In the genomic region with DNA sequence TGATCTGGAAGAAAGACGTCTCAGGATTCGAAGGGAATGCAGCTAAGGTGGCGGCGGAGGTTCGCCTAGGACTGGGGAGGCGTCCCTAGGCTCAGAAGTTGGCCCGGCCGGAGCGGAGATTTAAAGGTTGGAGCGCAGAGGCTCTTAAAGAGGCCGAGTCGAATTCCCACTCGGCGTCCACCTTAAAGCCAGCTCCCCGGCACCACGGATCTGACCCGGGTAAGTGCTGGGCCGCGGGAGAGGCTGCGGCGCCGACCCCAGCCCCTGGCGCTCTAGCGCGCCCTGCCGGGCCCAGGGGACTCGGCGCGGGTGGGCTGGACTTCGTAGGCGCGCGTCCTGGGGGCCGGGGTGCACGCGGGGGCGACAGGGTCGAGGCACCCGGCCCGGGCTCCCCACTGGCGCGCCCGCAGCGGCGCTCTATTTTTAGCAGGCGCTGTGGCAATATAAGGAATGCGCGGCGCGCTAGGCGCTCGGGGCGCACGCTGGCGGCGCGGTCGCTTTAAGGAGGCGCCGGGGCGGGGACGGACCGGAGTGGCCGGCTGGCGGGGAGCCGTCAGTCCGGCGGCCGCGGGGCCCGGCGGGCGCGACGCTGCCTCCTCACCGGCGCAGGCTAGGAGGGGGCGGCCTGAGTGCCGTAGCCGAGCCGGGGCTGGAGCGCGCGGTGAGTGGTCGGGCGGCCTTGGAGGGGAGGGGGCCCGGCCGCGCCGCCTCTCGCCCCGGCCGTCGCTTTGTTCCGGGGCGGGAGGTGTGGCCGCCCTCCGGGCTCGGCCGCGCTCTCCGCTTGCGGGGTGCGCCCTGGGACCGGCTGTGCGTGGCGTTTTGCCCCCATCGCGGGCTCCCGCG, we compare ENCODE assay signal across 1 cellular context.
TF ChIP-seq lines count a peak whose summit lies in the region.

A gene (plus strand): TSS at position 473 of the 843 bp plus-strand sequence. CDS start 24,305 bp downstream, outside the sequence.

TF ChIP-seq in HepG2, 621 proteins besides CTCF, POLR2A, EP300 and RAD21 (continued from another document and continues in another):
- TF ChIP-seq, protein P1, sequence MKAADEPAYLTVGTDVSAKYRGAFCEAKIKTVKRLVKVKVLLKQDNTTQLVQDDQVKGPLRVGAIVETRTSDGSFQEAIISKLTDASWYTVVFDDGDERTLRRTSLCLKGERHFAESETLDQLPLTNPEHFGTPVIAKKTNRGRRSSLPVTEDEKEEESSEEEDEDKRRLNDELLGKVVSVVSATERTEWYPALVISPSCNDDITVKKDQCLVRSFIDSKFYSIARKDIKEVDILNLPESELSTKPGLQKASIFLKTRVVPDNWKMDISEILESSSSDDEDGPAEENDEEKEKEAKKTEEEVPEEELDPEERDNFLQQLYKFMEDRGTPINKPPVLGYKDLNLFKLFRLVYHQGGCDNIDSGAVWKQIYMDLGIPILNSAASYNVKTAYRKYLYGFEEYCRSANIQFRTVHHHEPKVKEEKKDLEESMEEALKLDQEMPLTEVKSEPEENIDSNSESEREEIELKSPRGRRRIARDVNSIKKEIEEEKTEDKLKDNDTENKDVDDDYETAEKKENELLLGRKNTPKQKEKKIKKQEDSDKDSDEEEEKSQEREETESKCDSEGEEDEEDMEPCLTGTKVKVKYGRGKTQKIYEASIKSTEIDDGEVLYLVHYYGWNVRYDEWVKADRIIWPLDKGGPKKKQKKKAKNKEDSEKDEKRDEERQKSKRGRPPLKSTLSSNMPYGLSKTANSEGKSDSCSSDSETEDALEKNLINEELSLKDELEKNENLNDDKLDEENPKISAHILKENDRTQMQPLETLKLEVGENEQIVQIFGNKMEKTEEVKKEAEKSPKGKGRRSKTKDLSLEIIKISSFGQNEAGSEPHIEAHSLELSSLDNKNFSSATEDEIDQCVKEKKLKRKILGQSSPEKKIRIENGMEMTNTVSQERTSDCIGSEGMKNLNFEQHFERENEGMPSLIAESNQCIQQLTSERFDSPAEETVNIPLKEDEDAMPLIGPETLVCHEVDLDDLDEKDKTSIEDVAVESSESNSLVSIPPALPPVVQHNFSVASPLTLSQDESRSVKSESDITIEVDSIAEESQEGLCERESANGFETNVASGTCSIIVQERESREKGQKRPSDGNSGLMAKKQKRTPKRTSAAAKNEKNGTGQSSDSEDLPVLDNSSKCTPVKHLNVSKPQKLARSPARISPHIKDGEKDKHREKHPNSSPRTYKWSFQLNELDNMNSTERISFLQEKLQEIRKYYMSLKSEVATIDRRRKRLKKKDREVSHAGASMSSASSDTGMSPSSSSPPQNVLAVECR (CRISPR knock-in tag; IDR thresholded peaks at IDR 0.05; ENCODE audit: borderline replicate concordance) = 0 out of 2 replicates have a peak, but pooled peaks have one; percentile 62
- TF ChIP-seq, protein P2, sequence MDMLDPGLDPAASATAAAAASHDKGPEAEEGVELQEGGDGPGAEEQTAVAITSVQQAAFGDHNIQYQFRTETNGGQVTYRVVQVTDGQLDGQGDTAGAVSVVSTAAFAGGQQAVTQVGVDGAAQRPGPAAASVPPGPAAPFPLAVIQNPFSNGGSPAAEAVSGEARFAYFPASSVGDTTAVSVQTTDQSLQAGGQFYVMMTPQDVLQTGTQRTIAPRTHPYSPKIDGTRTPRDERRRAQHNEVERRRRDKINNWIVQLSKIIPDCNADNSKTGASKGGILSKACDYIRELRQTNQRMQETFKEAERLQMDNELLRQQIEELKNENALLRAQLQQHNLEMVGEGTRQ (IDR thresholded peaks at IDR 0.05; ENCODE audit: low read depth, low read length) = no peak
- TF ChIP-seq, protein P2 (CRISPR knock-in tag; IDR thresholded peaks at IDR 0.05; ENCODE audit: borderline replicate concordance) = no peak
- no peak for TF ChIP-seq GTF3A (CRISPR knock-in tag; conservative IDR thresholded peaks at IDR 0.05)
- TF ChIP-seq TP53 (CRISPR knock-in tag; conservative IDR thresholded peaks at IDR 0.05) = no peak
- TF ChIP-seq YEATS4 (CRISPR knock-in tag; IDR thresholded peaks at IDR 0.05; ENCODE audit: borderline replicate concordance) = peak; percentile 53; the same call in 1 of the 2 replicates
- TF ChIP-seq NONO (IDR thresholded peaks at IDR 0.05) = no peak
- peak; percentile 30; the same call in 1 of the 2 replicates for TF ChIP-seq NONO (CRISPR knock-in tag; conservative IDR thresholded peaks at IDR 0.05)
- no peak for TF ChIP-seq ZFP62 (CRISPR knock-in tag; IDR thresholded peaks at IDR 0.05)
- no peak for TF ChIP-seq ZNF225 (CRISPR knock-in tag; IDR thresholded peaks at IDR 0.05)
- TF ChIP-seq FLYWCH1 (CRISPR knock-in tag; IDR thresholded peaks at IDR 0.05) = no peak
- peak; percentile 23; the same call in 1 of the 2 replicates for TF ChIP-seq ZNF350 (CRISPR knock-in tag; IDR thresholded peaks at IDR 0.05; ENCODE audit: borderline replicate concordance, low read depth)
- TF ChIP-seq MAF1 (CRISPR knock-in tag; IDR thresholded peaks at IDR 0.05; ENCODE audit: borderline replicate concordance) = no peak
- no peak for TF ChIP-seq ZFAT (CRISPR knock-in tag; conservative IDR thresholded peaks at IDR 0.05)
- TF ChIP-seq ZBTB38 (CRISPR knock-in tag; IDR thresholded peaks at IDR 0.05) = peak; percentile 16; the same call in 1 of the 2 replicates
- no peak for TF ChIP-seq GFI1 (CRISPR knock-in tag; IDR thresholded peaks at IDR 0.05; ENCODE audit: borderline replicate concordance)
- TF ChIP-seq BORCS8-MEF2B (CRISPR knock-in tag; IDR thresholded peaks at IDR 0.05) = 0 out of 2 replicates have a peak, but pooled peaks have one; percentile 23
- TF ChIP-seq, protein P3, sequence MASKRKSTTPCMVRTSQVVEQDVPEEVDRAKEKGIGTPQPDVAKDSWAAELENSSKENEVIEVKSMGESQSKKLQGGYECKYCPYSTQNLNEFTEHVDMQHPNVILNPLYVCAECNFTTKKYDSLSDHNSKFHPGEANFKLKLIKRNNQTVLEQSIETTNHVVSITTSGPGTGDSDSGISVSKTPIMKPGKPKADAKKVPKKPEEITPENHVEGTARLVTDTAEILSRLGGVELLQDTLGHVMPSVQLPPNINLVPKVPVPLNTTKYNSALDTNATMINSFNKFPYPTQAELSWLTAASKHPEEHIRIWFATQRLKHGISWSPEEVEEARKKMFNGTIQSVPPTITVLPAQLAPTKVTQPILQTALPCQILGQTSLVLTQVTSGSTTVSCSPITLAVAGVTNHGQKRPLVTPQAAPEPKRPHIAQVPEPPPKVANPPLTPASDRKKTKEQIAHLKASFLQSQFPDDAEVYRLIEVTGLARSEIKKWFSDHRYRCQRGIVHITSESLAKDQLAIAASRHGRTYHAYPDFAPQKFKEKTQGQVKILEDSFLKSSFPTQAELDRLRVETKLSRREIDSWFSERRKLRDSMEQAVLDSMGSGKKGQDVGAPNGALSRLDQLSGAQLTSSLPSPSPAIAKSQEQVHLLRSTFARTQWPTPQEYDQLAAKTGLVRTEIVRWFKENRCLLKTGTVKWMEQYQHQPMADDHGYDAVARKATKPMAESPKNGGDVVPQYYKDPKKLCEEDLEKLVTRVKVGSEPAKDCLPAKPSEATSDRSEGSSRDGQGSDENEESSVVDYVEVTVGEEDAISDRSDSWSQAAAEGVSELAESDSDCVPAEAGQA (IDR thresholded peaks at IDR 0.05; ENCODE audit: low read depth) = no peak
- TF ChIP-seq, protein P3 (CRISPR knock-in tag; IDR thresholded peaks at IDR 0.05; ENCODE audit: borderline replicate concordance) = peak; percentile 82; the same call in 1 of the 2 replicates
- TF ChIP-seq TGIF2 (CRISPR knock-in tag; IDR thresholded peaks at IDR 0.05) = no peak
- TF ChIP-seq, protein P4, sequence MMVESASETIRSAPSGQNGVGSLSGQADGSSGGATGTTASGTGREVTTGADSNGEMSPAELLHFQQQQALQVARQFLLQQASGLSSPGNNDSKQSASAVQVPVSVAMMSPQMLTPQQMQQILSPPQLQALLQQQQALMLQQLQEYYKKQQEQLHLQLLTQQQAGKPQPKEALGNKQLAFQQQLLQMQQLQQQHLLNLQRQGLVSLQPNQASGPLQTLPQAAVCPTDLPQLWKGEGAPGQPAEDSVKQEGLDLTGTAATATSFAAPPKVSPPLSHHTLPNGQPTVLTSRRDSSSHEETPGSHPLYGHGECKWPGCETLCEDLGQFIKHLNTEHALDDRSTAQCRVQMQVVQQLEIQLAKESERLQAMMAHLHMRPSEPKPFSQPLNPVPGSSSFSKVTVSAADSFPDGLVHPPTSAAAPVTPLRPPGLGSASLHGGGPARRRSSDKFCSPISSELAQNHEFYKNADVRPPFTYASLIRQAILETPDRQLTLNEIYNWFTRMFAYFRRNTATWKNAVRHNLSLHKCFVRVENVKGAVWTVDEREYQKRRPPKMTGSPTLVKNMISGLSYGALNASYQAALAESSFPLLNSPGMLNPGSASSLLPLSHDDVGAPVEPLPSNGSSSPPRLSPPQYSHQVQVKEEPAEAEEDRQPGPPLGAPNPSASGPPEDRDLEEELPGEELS (CRISPR knock-in tag; IDR thresholded peaks at IDR 0.05) = 0 out of 2 replicates have a peak, but pooled peaks have one; percentile 28
- peak; percentile 52; the same call in 1 of the 2 replicates for TF ChIP-seq ATF7-NPFF (CRISPR knock-in tag; IDR thresholded peaks at IDR 0.05; ENCODE audit: low read depth)
- no peak for TF ChIP-seq ZNF510 (CRISPR knock-in tag; IDR thresholded peaks at IDR 0.05; ENCODE audit: low read depth)
- no peak for TF ChIP-seq RFXANK (CRISPR knock-in tag; IDR thresholded peaks at IDR 0.05)
- TF ChIP-seq, protein P5, sequence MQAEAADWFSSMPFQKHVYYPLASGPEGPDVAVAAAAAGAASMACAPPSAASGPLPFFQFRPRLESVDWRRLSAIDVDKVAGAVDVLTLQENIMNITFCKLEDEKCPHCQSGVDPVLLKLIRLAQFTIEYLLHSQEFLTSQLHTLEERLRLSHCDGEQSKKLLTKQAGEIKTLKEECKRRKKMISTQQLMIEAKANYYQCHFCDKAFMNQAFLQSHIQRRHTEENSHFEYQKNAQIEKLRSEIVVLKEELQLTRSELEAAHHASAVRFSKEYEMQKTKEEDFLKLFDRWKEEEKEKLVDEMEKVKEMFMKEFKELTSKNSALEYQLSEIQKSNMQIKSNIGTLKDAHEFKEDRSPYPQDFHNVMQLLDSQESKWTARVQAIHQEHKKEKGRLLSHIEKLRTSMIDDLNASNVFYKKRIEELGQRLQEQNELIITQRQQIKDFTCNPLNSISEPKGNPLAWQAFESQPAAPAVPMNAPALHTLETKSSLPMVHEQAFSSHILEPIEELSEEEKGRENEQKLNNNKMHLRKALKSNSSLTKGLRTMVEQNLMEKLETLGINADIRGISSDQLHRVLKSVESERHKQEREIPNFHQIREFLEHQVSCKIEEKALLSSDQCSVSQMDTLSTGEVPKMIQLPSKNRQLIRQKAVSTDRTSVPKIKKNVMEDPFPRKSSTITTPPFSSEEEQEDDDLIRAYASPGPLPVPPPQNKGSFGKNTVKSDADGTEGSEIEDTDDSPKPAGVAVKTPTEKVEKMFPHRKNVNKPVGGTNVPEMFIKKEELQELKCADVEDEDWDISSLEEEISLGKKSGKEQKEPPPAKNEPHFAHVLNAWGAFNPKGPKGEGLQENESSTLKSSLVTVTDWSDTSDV (CRISPR knock-in tag; IDR thresholded peaks at IDR 0.05) = no peak
- TF ChIP-seq, protein P6, sequence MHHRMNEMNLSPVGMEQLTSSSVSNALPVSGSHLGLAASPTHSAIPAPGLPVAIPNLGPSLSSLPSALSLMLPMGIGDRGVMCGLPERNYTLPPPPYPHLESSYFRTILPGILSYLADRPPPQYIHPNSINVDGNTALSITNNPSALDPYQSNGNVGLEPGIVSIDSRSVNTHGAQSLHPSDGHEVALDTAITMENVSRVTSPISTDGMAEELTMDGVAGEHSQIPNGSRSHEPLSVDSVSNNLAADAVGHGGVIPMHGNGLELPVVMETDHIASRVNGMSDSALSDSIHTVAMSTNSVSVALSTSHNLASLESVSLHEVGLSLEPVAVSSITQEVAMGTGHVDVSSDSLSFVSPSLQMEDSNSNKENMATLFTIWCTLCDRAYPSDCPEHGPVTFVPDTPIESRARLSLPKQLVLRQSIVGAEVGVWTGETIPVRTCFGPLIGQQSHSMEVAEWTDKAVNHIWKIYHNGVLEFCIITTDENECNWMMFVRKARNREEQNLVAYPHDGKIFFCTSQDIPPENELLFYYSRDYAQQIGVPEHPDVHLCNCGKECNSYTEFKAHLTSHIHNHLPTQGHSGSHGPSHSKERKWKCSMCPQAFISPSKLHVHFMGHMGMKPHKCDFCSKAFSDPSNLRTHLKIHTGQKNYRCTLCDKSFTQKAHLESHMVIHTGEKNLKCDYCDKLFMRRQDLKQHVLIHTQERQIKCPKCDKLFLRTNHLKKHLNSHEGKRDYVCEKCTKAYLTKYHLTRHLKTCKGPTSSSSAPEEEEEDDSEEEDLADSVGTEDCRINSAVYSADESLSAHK (CRISPR knock-in tag; IDR thresholded peaks at IDR 0.05; ENCODE audit: borderline replicate concordance) = no peak
- TF ChIP-seq PHF5A (CRISPR knock-in tag; IDR thresholded peaks at IDR 0.05; ENCODE audit: low read depth, unreplicated experiment) = no peak
- no peak for TF ChIP-seq ZNF660 (CRISPR knock-in tag; IDR thresholded peaks at IDR 0.05; ENCODE audit: borderline replicate concordance, low read depth)
- TF ChIP-seq, protein P7, sequence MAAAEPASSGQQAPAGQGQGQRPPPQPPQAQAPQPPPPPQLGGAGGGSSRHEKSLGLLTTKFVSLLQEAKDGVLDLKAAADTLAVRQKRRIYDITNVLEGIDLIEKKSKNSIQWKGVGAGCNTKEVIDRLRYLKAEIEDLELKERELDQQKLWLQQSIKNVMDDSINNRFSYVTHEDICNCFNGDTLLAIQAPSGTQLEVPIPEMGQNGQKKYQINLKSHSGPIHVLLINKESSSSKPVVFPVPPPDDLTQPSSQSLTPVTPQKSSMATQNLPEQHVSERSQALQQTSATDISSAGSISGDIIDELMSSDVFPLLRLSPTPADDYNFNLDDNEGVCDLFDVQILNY (CRISPR knock-in tag; conservative IDR thresholded peaks at IDR 0.05) = peak; percentile 57; the same call in 1 of the 2 replicates
- TF ChIP-seq SRY (CRISPR knock-in tag; IDR thresholded peaks at IDR 0.05) = peak; percentile 57; the same call in 1 of the 2 replicates
- TF ChIP-seq, protein P8, sequence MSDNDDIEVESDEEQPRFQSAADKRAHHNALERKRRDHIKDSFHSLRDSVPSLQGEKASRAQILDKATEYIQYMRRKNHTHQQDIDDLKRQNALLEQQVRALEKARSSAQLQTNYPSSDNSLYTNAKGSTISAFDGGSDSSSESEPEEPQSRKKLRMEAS (IDR thresholded peaks at IDR 0.05) = peak; percentile 78
